In the genomic region with DNA sequence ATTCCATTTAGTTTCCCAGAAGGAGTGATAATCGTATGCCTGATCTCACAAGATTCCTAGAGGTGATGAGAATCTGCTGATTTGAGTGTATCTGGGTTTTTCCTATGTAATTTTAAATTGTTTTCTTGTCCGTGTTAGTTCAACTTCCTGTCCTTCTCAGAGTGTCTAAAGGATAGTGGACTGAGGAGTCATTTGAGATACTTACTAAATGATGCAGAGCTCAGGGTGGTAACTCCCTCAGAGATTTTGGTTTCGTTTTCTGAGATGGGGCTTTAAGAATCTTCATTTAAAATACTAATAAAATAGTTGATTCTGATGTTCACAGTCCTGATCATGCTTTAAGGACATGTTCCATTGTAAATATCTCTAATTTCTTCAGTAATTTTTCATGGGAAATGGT, we compare ENCODE assay signal across 1 cellular context.
TF ChIP-seq lines count a peak whose summit lies in the region.

No MANE protein-coding gene starts in this region.

TF ChIP-seq in WTC11, 78 proteins besides CTCF, POLR2A, EP300 and RAD21 (continued from another document):
- TF ChIP-seq, protein P1, sequence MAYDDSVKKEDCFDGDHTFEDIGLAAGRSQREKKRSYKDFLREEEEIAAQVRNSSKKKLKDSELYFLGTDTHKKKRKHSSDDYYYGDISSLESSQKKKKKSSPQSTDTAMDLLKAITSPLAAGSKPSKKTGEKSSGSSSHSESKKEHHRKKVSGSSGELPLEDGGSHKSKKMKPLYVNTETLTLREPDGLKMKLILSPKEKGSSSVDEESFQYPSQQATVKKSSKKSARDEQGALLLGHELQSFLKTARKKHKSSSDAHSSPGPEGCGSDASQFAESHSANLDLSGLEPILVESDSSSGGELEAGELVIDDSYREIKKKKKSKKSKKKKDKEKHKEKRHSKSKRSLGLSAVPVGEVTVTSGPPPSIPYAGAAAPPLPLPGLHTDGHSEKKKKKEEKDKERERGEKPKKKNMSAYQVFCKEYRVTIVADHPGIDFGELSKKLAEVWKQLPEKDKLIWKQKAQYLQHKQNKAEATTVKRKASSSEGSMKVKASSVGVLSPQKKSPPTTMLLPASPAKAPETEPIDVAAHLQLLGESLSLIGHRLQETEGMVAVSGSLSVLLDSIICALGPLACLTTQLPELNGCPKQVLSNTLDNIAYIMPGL (CRISPR knock-in tag; IDR thresholded peaks at IDR 0.05): no peak
- TF ChIP-seq, protein P2, sequence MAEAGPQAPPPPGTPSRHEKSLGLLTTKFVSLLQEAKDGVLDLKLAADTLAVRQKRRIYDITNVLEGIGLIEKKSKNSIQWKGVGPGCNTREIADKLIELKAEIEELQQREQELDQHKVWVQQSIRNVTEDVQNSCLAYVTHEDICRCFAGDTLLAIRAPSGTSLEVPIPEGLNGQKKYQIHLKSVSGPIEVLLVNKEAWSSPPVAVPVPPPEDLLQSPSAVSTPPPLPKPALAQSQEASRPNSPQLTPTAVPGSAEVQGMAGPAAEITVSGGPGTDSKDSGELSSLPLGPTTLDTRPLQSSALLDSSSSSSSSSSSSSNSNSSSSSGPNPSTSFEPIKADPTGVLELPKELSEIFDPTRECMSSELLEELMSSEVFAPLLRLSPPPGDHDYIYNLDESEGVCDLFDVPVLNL (CRISPR knock-in tag; IDR thresholded peaks at IDR 0.05; ENCODE audit: borderline replicate concordance, low read depth): no peak
- TF ChIP-seq ZNF263 (CRISPR knock-in tag; IDR thresholded peaks at IDR 0.05; ENCODE audit: low read depth) (no peak), JAZF1 (CRISPR knock-in tag; IDR thresholded peaks at IDR 0.05) (no peak), TEAD1 (CRISPR knock-in tag; IDR thresholded peaks at IDR 0.05) (no peak), EMX1 (CRISPR knock-in tag; IDR thresholded peaks at IDR 0.05) (no peak), MYBL2 (CRISPR knock-in tag; IDR thresholded peaks at IDR 0.05) (no peak), KAT7 (CRISPR knock-in tag; IDR thresholded peaks at IDR 0.05; ENCODE audit: borderline replicate concordance) (no peak)
- TF ChIP-seq, protein P3, sequence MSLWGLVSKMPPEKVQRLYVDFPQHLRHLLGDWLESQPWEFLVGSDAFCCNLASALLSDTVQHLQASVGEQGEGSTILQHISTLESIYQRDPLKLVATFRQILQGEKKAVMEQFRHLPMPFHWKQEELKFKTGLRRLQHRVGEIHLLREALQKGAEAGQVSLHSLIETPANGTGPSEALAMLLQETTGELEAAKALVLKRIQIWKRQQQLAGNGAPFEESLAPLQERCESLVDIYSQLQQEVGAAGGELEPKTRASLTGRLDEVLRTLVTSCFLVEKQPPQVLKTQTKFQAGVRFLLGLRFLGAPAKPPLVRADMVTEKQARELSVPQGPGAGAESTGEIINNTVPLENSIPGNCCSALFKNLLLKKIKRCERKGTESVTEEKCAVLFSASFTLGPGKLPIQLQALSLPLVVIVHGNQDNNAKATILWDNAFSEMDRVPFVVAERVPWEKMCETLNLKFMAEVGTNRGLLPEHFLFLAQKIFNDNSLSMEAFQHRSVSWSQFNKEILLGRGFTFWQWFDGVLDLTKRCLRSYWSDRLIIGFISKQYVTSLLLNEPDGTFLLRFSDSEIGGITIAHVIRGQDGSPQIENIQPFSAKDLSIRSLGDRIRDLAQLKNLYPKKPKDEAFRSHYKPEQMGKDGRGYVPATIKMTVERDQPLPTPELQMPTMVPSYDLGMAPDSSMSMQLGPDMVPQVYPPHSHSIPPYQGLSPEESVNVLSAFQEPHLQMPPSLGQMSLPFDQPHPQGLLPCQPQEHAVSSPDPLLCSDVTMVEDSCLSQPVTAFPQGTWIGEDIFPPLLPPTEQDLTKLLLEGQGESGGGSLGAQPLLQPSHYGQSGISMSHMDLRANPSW (CRISPR knock-in tag; conservative IDR thresholded peaks at IDR 0.05; ENCODE audit: low read depth): no peak
